ENCODE assay signal across 1 cellular context in genomic region chr10:95458014-95458413, GRCh38.
TF ChIP-seq lines count a peak whose summit lies in the region.

No MANE protein-coding gene starts in this region.

TF ChIP-seq in HepG2, 621 proteins besides CTCF, POLR2A, EP300 and RAD21 (continued from another document):
- peak; percentile 62; the same call in 1 of the 2 replicates for TF ChIP-seq AHDC1 (CRISPR knock-in tag; IDR thresholded peaks at IDR 0.05; ENCODE audit: borderline replicate concordance)
- peak; percentile 62; the same call in 1 of the 2 replicates for TF ChIP-seq MIXL1 (CRISPR knock-in tag; IDR thresholded peaks at IDR 0.05)
- peak; percentile 97 for TF ChIP-seq ZNF263 (CRISPR knock-in tag; IDR thresholded peaks at IDR 0.05)
- no peak for TF ChIP-seq POGZ (CRISPR knock-in tag; IDR thresholded peaks at IDR 0.05)
- no peak for TF ChIP-seq SOX13 (IDR thresholded peaks at IDR 0.05)
- TF ChIP-seq SOX13 (CRISPR knock-in tag; conservative IDR thresholded peaks at IDR 0.05 in 1 of 2, IDR thresholded peaks at IDR 0.05 in 1 of 2), result peak in 1 of 2 experiments; percentile 64; a peak in 2 of 4 replicates
- no peak for TF ChIP-seq SIN3B (IDR thresholded peaks at IDR 0.05; ENCODE audit: low read length)
- TF ChIP-seq NCOA2 (CRISPR knock-in tag; IDR thresholded peaks at IDR 0.05), result peak; percentile 68
- TF ChIP-seq SALL2 (CRISPR knock-in tag; IDR thresholded peaks at IDR 0.05), result no peak
- 0 out of 2 replicates have a peak, but pooled peaks have one; percentile 38 for TF ChIP-seq ZNF670 (CRISPR knock-in tag; IDR thresholded peaks at IDR 0.05; ENCODE audit: borderline replicate concordance)
- peak; percentile 59 for TF ChIP-seq PPARG (CRISPR knock-in tag; conservative IDR thresholded peaks at IDR 0.05)
- peak; percentile 25; the same call in 1 of the 2 replicates for TF ChIP-seq ZMYM3 (CRISPR knock-in tag; IDR thresholded peaks at IDR 0.05)
- no peak for TF ChIP-seq ZNF558 (CRISPR knock-in tag; IDR thresholded peaks at IDR 0.05; ENCODE audit: borderline replicate concordance)
- no peak for TF ChIP-seq FOXA1 (IDR thresholded peaks at IDR 0.05)
- TF ChIP-seq FOXA1 (CRISPR knock-in tag; IDR thresholded peaks at IDR 0.05), result peak; percentile 66; the same call in 1 of the 2 replicates
- TF ChIP-seq, protein P1, sequence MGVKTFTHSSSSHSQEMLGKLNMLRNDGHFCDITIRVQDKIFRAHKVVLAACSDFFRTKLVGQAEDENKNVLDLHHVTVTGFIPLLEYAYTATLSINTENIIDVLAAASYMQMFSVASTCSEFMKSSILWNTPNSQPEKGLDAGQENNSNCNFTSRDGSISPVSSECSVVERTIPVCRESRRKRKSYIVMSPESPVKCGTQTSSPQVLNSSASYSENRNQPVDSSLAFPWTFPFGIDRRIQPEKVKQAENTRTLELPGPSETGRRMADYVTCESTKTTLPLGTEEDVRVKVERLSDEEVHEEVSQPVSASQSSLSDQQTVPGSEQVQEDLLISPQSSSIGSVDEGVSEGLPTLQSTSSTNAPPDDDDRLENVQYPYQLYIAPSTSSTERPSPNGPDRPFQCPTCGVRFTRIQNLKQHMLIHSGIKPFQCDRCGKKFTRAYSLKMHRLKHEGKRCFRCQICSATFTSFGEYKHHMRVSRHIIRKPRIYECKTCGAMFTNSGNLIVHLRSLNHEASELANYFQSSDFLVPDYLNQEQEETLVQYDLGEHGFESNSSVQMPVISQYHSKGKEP (CRISPR knock-in tag; IDR thresholded peaks at IDR 0.05), result no peak
- TF ChIP-seq ZNF557 (CRISPR knock-in tag; IDR thresholded peaks at IDR 0.05), result 0 out of 2 replicates have a peak, but pooled peaks have one; percentile 36
- TF ChIP-seq RARA (CRISPR knock-in tag; IDR thresholded peaks at IDR 0.05), result peak; percentile 52; the same call in 1 of the 2 replicates
- TF ChIP-seq ZNF644 (CRISPR knock-in tag; IDR thresholded peaks at IDR 0.05; ENCODE audit: low read depth), result 0 out of 2 replicates have a peak, but pooled peaks have one; percentile 26
- TF ChIP-seq ZNF292 (CRISPR knock-in tag; IDR thresholded peaks at IDR 0.05; ENCODE audit: borderline replicate concordance, low read depth), result no peak; the same call in 1 of the 2 replicates
